In genomic region chr9:15423328-15423985, GRCh38 we compare ENCODE assay signal across 8 cellular contexts. TPM values are rescaled to one million over a fixed set of nuclear protein-coding genes. Genes with fewer than 3 reads are reported as not detected.
DNase-seq lines count a peak whose midpoint lies in the region; ATAC-seq, FAIRE-seq and TF ChIP-seq lines count a peak whose summit lies in the region.

No MANE protein-coding gene starts in this region.

- no peaks in the 10 kb centered on the region for H4K20me1 ChIP-seq in K562 (replicated peaks; ENCODE audit: control insufficient read depth, insufficient read depth, low read length)

- CTCF ChIA-PET in K562 (lab: Yijun Ruan, JAX; ENCODE audit: low intra/inter-chr PET ratio), result no interaction called here

- POLR2A ChIA-PET in K562 (lab: Yijun Ruan, JAX), result no interaction called here

- no peak for TF ChIP-seq RAD21 in K562 (CRISPR knock-in tag; conservative IDR thresholded peaks at IDR 0.05 in 1 of 2, IDR thresholded peaks at IDR 0.05 in 1 of 2)

- H3K9ac ChIP-seq in K562 (ENCODE audit: insufficient read depth in 1 of 2, low read depth in 2 of 2, low read length in 2 of 2), result peak overlapping the region; percentile 79 to 94

- under 1% methylated on average over 16 of the region's 16 CpGs for WGBS in K562 (ENCODE audit: insufficient coverage, low coverage, missing lambda C conversion rate)
- 2% methylated on average over 16 of the region's 16 CpGs for WGBS in tibial nerve, 2 donors

- no peak for FAIRE-seq in K562 (lab: Jason Lieb, UNC)

- DNase-seq in NCI-H2107 treated with DMSO at 0.1 percent for 48 hours (lab: John Stamatoyannopoulos, UW; ENCODE audit: unreplicated experiment) (peak; percentile 38), NCI-H2107 (lab: John Stamatoyannopoulos, UW) (no peak), NCI-H146 treated with DMSO at 0.1 percent for 48 hours (lab: John Stamatoyannopoulos, UW; ENCODE audit: unreplicated experiment) (peak; percentile 33), K562 (ENCODE audit: extremely low read depth in 1 of 4, low spot score in 3 of 4) (peak in 2 of 4 experiments; percentile 10 to 16), left lung (no peak), tibial nerve (ENCODE audit: low spot score in 2 of 2) (no peak)

- H3K27me3 ChIP-seq in K562 (ENCODE audit: control insufficient read depth in 2 of 2, insufficient read depth in 2 of 2, low read length in 2 of 2), result no peaks in the 10 kb centered on the region
- H3K27me3 ChIP-seq in left lung, result no peaks in the 10 kb centered on the region
- H3K27me3 ChIP-seq in tibial nerve, result no peaks in the 10 kb centered on the region

- BruUV-seq in K562 (replicated peaks; lab: Mats Ljungman, UMichigan), result no TSS peak

- H3K9me3 ChIP-seq in K562 (replicated peaks; ENCODE audit: control insufficient read depth, insufficient read depth, low read depth, low read length), result no peaks in the 10 kb centered on the region
- H3K9me3 ChIP-seq in left lung, result no peaks in the 10 kb centered on the region
- H3K9me3 ChIP-seq in tibial nerve, result no peaks in the 10 kb centered on the region

- intact Hi-C loops in K562 (cut with micrococcal nuclease), result loop anchor here (5.0 kb wide), 1 partner anchor 109 kb away; no protein-coding TSS in a partner anchor
- intact Hi-C loops in left lung (cut with DNase I), result no loop called here

- H3K79me2 ChIP-seq in K562 (ENCODE audit: control insufficient read depth, insufficient read depth, low read length), result peaks cover 54% of the 10 kb centered on the region

- peaks cover 10 to 18% of the 10 kb centered on the region in 2 experiments; a peak in 4 of 5 replicates for H3K4me1 ChIP-seq in K562 (replicated peaks in 1 of 2; ENCODE audit: control insufficient read depth in 2 of 2, insufficient read depth in 2 of 2, low read length in 2 of 2)
- peaks cover 15 to 53% of the 10 kb centered on the region in 2 donors for H3K4me1 ChIP-seq in left lung
- H3K4me1 ChIP-seq in tibial nerve, result peaks cover 0 to 45% (median 16%) of the 10 kb centered on the region in 4 donors

- no peak for TF ChIP-seq POLR2A in K562 (conservative IDR thresholded peaks at IDR 0.05)
- TF ChIP-seq POLR2A in tibial nerve (IDR thresholded peaks at IDR 0.05), result no peak

- TF ChIP-seq EP300 in K562 (IDR thresholded peaks at IDR 0.05; ENCODE audit: low read length), result no peak
- no peak for TF ChIP-seq EP300 in tibial nerve (IDR thresholded peaks at IDR 0.05)

- peak overlapping the region; percentile 83 for H2AFZ ChIP-seq in K562 (ENCODE audit: low read depth, low read length)

- H3K36me3 ChIP-seq in K562 (ENCODE audit: control insufficient read depth, insufficient read depth, low read length) (peaks cover 36% of the 10 kb centered on the region), left lung (peaks cover 0 to 26% of the 10 kb centered on the region in 2 donors), tibial nerve (peaks cover 0 to 22% (median 0%) of the 10 kb centered on the region in 3 donors)

- H3K4me2 ChIP-seq in K562 (ENCODE audit: insufficient read depth, low read length), result peak overlapping the region; percentile 84

- in situ Hi-C loops in K562 (cut with MboI), result no loop called here

- TF ChIP-seq CTCF in K562 (IDR thresholded peaks at IDR 0.05 in 2 of 3, conservative IDR thresholded peaks at IDR 0.05 in 1 of 3; ENCODE audit: insufficient read depth in 2 of 3, low read depth in 1 of 3, low read length in 3 of 3), result peak in 1 of 3 experiments; percentile 14; a peak in 1 of 6 replicates
- TF ChIP-seq CTCF in left lung (IDR thresholded peaks at IDR 0.05), result no peak
- no peak for TF ChIP-seq CTCF in tibial nerve (IDR thresholded peaks at IDR 0.05)

- peaks cover 2% of the 10 kb centered on the region for H3K9me1 ChIP-seq in K562 (ENCODE audit: control insufficient read depth, insufficient read depth, low read length)

- H3K4me3 ChIP-seq in K562 (peak overlapping the region; percentile 96), left lung (peak overlapping the region; percentile 75 to 78), tibial nerve (peak overlapping the region; percentile 74 to 95 (median 76))

- ATAC-seq in K562 (peak; percentile 9), left lung (peak; percentile 6), HG03342 (IDR thresholded peaks at IDR 0.05; ENCODE audit: unreplicated experiment) (no peak), HG03196 (IDR thresholded peaks at IDR 0.05; ENCODE audit: unreplicated experiment) (no peak)

- H3K27ac ChIP-seq in K562 (ENCODE audit: extremely low read depth, low read depth, low read length) (peak overlapping the region; percentile 67), left lung (peak overlapping the region; percentile 92 to 93), tibial nerve (peak overlapping the region in 3 of 4 donors; percentile 88 to 96 (median 92))

TF ChIP-seq in K562, 482 proteins besides CTCF, POLR2A, EP300 and RAD21:
- TF ChIP-seq ZNF124 (CRISPR knock-in tag; IDR thresholded peaks at IDR 0.05) (no peak), CHD1 (IDR thresholded peaks at IDR 0.05; ENCODE audit: low read length) (peak; percentile 55), SLC30A9 (CRISPR knock-in tag; IDR thresholded peaks at IDR 0.05) (no peak)

RNA-seq across cellular contexts. Expression of gene SNAPC3, which starts 0.8 kb away (rescaled TPM):
- total RNA-seq in K562 (2011; cell fraction: chromatin; rRNA removed; ENCODE audit: low replicate concordance), result 30.6 and 85.4 TPM in 2 replicates
- total RNA-seq in K562 (2011; cell fraction: nucleolus; rRNA removed), result 16.7 and 19.3 TPM in 2 replicates
- 31.8 and 43.8 TPM in 2 replicates for total RNA-seq in K562 (2011; cell fraction: nucleoplasm; rRNA removed)
- total RNA-seq in K562 (2014; rRNA removed) (20.4 and 21.9 TPM in 2 replicates), K562 (2014; rRNA removed; fragmentation: Illumina TruSeq; extraction: Trizol) (19.3 and 20.5 TPM in 2 replicates), K562 (2015; rRNA removed; fragmentation: Illumina TruSeq; extraction: Trizol) (19.8 and 19.9 TPM in 2 replicates), K562 (2021) (13.4 and 16.0 TPM in 2 replicates), left lung (10 to 100 TPM; 30.7 to 39.3 TPM), tibial nerve (10 to 100 TPM; 28.8 to 42.3 (median 29.7) TPM)
- polyA plus RNA-seq in K562 (2011; rRNA removed) (34.2 and 38.9 TPM in 2 replicates), K562 (2014; fragmentation: Illumina TruSeq; extraction: Trizol) (16.9 and 23.9 TPM in 2 replicates), K562 (2014; fragmentation: Nextera tagmentation; extraction: Ambion mirVana) (1 to 10 TPM; 2.3 to 3.4 TPM), K562 (2014; rRNA removed) (17.6 and 21.4 TPM in 2 replicates)
- polyA plus RNA-seq in K562 (2011; cell fraction: cytosol; rRNA removed), result 8.8 and 18.8 TPM in 2 replicates
- polyA plus RNA-seq in K562 (2011; cell fraction: nucleus; rRNA removed), result 23.9 and 32.3 TPM in 2 replicates
- 13.3 and 16.8 TPM in 2 replicates for polyA plus RNA-seq in K562 (2012)
- 36.4 and 41.7 TPM in 2 replicates for polyA minus RNA-seq in K562 (2011; rRNA and poly(A)+ RNA removed)
- 14.5 and 15.0 TPM in 2 replicates for polyA minus RNA-seq in K562 (2011; cell fraction: cytosol; rRNA and poly(A)+ RNA removed)
- 18.2 and 34.2 TPM in 2 replicates for polyA minus RNA-seq in K562 (2011; cell fraction: nucleus; rRNA and poly(A)+ RNA removed)

Comparison
In these comparisons a context has a peak if more than half of its experiments do, and no peak if none do; other contexts are left out.
1. DNase-seq: peak in NCI-H2107 treated with DMSO at 0.1 percent for 48 hours (single experiment) and NCI-H146 treated with DMSO at 0.1 percent for 48 hours (single experiment); none in NCI-H2107 (single experiment), left lung (0 of 2) and tibial nerve (0 of 2).
2. ATAC-seq: peak in K562 (single experiment) and left lung (single experiment); none in HG03342 (single experiment) and HG03196 (single experiment).
3. Peak in every context shown above with its lines, with median percentiles within 50 percentile points of each other: H3K27ac ChIP-seq and H3K4me3 ChIP-seq.